Comparison of ENCODE assay signal across 8 cellular contexts in genomic region chr18:57077786-57078552, GRCh38.
DNase-seq lines count a peak whose midpoint lies in the region; ATAC-seq lines count a peak whose summit lies in the region.

No MANE protein-coding gene starts in this region.

- peak; percentile 94 for ATAC-seq in GM19397 (IDR thresholded peaks at IDR 0.05; ENCODE audit: unreplicated experiment)
- peak; percentile 90 for ATAC-seq in HG03342 (IDR thresholded peaks at IDR 0.05; ENCODE audit: unreplicated experiment)
- ATAC-seq in activated T-cell treated with anti-CD3 and anti-CD28 coated beads, Interleukin-2, amount 50 U/mL, for 4 hours: peak; percentile 59 to 78

- no peaks in the 10 kb centered on the region for H3K36me3 ChIP-seq in H7 (replicated peaks; ENCODE audit: control insufficient read depth, insufficient read depth, low read length)

- no peaks in the 10 kb centered on the region for H3K27me3 ChIP-seq in H7 (ENCODE audit: control insufficient read depth, insufficient read depth, low read length)

- no peak overlapping the region for H3K4me3 Mint-ChIP-seq in activated T-cell treated with anti-CD3 and anti-CD28 coated beads, Interleukin-2, amount 50 U/mL, for 4 hours

- DNase-seq in GDM1 (lab: John Stamatoyannopoulos, UW) (peak; percentile 68), NCI-H1105 (lab: John Stamatoyannopoulos, UW) (no peak), H7 (no peak), putamen (ENCODE audit: low spot score) (no peak), globus pallidus (ENCODE audit: low spot score) (no peak)
- DNase-seq in activated T-cell treated with anti-CD3 and anti-CD28 coated beads, Interleukin-2, amount 50 U/mL, for 4 hours: no peak

- H3K9me3 Mint-ChIP-seq in activated T-cell treated with anti-CD3 and anti-CD28 coated beads, Interleukin-2, amount 50 U/mL, for 4 hours: peaks cover 5% of the 10 kb centered on the region

- no peak overlapping the region for H3K4me3 ChIP-seq in H7 (ENCODE audit: insufficient read depth, low read depth, low read length)

- H3K36me3 Mint-ChIP-seq in activated T-cell treated with anti-CD3 and anti-CD28 coated beads, Interleukin-2, amount 50 U/mL, for 4 hours (ENCODE audit: insufficient read depth): no peaks in the 10 kb centered on the region

- peaks cover 11% of the 10 kb centered on the region for H3K4me1 Mint-ChIP-seq in activated T-cell treated with anti-CD3 and anti-CD28 coated beads, Interleukin-2, amount 50 U/mL, for 4 hours (ENCODE audit: low read depth)

- H3K27me3 Mint-ChIP-seq in activated T-cell treated with anti-CD3 and anti-CD28 coated beads, Interleukin-2, amount 50 U/mL, for 4 hours (ENCODE audit: low read depth): peaks cover 11% of the 10 kb centered on the region
